1 cellular context compared by ENCODE assay signal in genomic region chr7:9776900-9777299, GRCh38.
TF ChIP-seq lines count a peak whose summit lies in the region.

No MANE protein-coding gene starts in this region.

TF ChIP-seq in GM12878, 131 proteins besides CTCF, POLR2A, EP300 and RAD21 (continued from another document):
- TF ChIP-seq MXI1 (IDR thresholded peaks at IDR 0.05; ENCODE audit: low read depth, low read length): no peak
- no peak for TF ChIP-seq NBN (IDR thresholded peaks at IDR 0.05)
